In the genomic region with DNA sequence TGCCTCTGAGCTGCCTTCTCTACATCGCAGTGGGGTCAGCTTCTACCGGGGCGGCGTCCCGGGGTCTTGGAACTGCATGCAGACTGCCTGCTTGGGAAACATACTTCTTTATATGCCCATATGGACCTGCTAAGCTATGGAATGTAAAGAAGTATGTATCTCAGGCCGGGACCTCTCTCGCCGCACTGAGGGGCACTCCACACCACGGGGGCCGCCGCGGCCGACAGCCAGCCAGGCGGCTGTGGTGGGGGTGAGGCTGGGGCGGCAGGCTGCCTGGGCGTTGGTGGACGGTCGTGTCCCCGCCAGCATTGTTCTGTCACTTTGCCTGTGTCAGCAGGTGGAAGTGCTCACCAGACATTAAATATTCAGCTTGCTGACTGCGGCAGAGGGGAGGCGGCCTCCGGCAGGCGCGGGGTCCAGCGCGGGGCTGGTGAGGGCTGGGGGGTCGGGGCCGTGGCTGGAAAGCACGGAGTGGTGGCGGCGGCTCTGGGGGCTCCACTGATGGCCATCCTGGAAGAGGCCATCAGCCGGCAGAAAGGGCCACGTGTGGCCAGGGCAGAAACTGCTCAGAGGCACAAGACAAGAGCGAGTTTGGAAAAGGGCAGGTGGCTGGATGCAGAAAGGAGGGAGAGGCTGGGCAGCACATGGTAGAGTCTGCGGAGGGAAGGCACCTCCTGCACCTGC, we compare ENCODE assay signal across 17 cellular contexts.
A peak's percentile ranks its signal among the peaks of the same experiment; 100 is the strongest.
DNase-seq lines count a peak whose midpoint lies in the region; ATAC-seq and TF ChIP-seq lines count a peak whose summit lies in the region.
"Had no signal": no experiment of that assay in that cellular context is flagged by ENCODE, and none has a peak within 500 bp of the region (broad histone marks: within the 10 kb centered on the region; RNA-seq: fewer than 3 reads in every experiment).

No MANE protein-coding gene starts in this region.

- H3K27me3 Mint-ChIP-seq in brain (peaks cover 47% of the 10 kb centered on the region), nephron (ENCODE audit: low read depth) (peaks cover 71% of the 10 kb centered on the region)

- H3K4me3 Mint-ChIP-seq in brain (peak overlapping the region in 3 of 5 experiments; percentile 19 to 72 (median 68)), nephron (peak overlapping the region; percentile 27 to 85 (median 79))
- H3K4me3 Mint-ChIP-seq: B cell had no signal

- H3K4me1 ChIP-seq in left ventricle myocardium inferior (peaks cover 74% of the 10 kb centered on the region), stomach (peaks cover 14 to 74% (median 48%) of the 10 kb centered on the region in 4 donors)

- no peaks in the 10 kb centered on the region for H3K9me3 ChIP-seq in left ventricle myocardium inferior (replicated peaks)
- no peaks in the 10 kb centered on the region for H3K9me3 ChIP-seq in stomach
- H3K9me3 ChIP-seq: SJCRH30 had no signal

- H3K4me1 Mint-ChIP-seq in brain (peaks cover 54% of the 10 kb centered on the region), nephron (peaks cover 32% of the 10 kb centered on the region)

- H3K36me3 Mint-ChIP-seq in brain (no peaks in the 10 kb centered on the region), nephron (ENCODE audit: low read depth) (no peaks in the 10 kb centered on the region)
- H3K36me3 Mint-ChIP-seq: CD4-positive, alpha-beta memory T cell had no signal

- intact Hi-C loops in left ventricle myocardium inferior (cut with micrococcal nuclease), result no loop called here
- intact Hi-C loops in Right ventricle myocardium superior (cut with DNase I), result no loop called here
- intact Hi-C loops in stomach (cut with DNase I; ENCODE audit: low total_unique reads), result no loop called here
- intact Hi-C loops in sciatic nerve (cut with DNase I), result no loop called here

- TF ChIP-seq CTCF in left ventricle myocardium inferior (IDR thresholded peaks at IDR 0.05; ENCODE audit: borderline replicate concordance) (no peak), brain (conservative IDR thresholded peaks at IDR 0.05) (no peak), nephron (IDR thresholded peaks at IDR 0.05; ENCODE audit: unreplicated experiment in 3 of 3) (no peak), stomach (IDR thresholded peaks at IDR 0.05) (no peak)

- DNase-seq in left ventricle myocardium inferior, result no peak
- no peak for DNase-seq in Right ventricle myocardium superior
- DNase-seq in stomach, result no peak
- DNase-seq in NCI-H524 treated with DMSO at 0.1 percent for 48 hours (lab: John Stamatoyannopoulos, UW), result no peak
- no peak for DNase-seq in sciatic nerve (ENCODE audit: low spot score)
- DNase-seq: ACHN; CD4-positive, alpha-beta memory T cell; DMS79 treated with DMSO at 0.1 percent for 48 hours; HCEC 1CT; NCI-H146; NCI-H2081 treated with DMSO at 0.1 percent for 48 hours; NCI-H774; SJCRH30 had no signal

- H3K27ac ChIP-seq in left ventricle myocardium inferior (replicated peaks) (peak overlapping the region; percentile 94), stomach (peak overlapping the region in 2 of 5 donors; percentile 24 to 87)
- H3K27ac ChIP-seq: SJCRH30 had no signal

- H3K27me3 ChIP-seq in left ventricle myocardium inferior (ENCODE audit: low read depth) (peaks cover 100% of the 10 kb centered on the region), stomach (peaks cover 0 to 100% (median 74%) of the 10 kb centered on the region in 3 donors)

- TF ChIP-seq EP300 in stomach (IDR thresholded peaks at IDR 0.05), result no peak

- TF ChIP-seq POLR2A in stomach (IDR thresholded peaks at IDR 0.05), result no peak

- peak overlapping the region; percentile 78 for H3K4me3 ChIP-seq in left ventricle myocardium inferior
- peak overlapping the region in 3 of 4 donors; percentile 1 to 16 (median 15) for H3K4me3 ChIP-seq in stomach
- H3K4me3 ChIP-seq: SJCRH30 had no signal

- H3K27ac Mint-ChIP-seq in brain (peak overlapping the region in 2 of 5 experiments; percentile 33 to 64), nephron (peak overlapping the region in 1 of 3 experiments; percentile 64)
- H3K27ac Mint-ChIP-seq: B cell had no signal

- ATAC-seq in Right ventricle myocardium superior (ENCODE audit: poor library complexity) (no peak), sciatic nerve (no peak)
- ATAC-seq in activated CD4-positive, CD25-positive, alpha-beta regulatory T cell treated with anti-CD3 and anti-CD28 coated beads, Interleukin-2, amount 50 U/mL, for 24 hours, result no peak

- 38 to 53% (median 47%) methylated on average over 28 to 35 of the region's 35 CpGs for WGBS in stomach, 5 donors

- H3K9me3 Mint-ChIP-seq in brain (peaks cover 0 to 4% (median 0%) of the 10 kb centered on the region in 5 experiments), nephron (no peaks in the 10 kb centered on the region)

- peaks cover 15% of the 10 kb centered on the region for H3K36me3 ChIP-seq in left ventricle myocardium inferior
- no peaks in the 10 kb centered on the region for H3K36me3 ChIP-seq in stomach
- H3K36me3 ChIP-seq: SJCRH30 had no signal
